In the genomic region with DNA sequence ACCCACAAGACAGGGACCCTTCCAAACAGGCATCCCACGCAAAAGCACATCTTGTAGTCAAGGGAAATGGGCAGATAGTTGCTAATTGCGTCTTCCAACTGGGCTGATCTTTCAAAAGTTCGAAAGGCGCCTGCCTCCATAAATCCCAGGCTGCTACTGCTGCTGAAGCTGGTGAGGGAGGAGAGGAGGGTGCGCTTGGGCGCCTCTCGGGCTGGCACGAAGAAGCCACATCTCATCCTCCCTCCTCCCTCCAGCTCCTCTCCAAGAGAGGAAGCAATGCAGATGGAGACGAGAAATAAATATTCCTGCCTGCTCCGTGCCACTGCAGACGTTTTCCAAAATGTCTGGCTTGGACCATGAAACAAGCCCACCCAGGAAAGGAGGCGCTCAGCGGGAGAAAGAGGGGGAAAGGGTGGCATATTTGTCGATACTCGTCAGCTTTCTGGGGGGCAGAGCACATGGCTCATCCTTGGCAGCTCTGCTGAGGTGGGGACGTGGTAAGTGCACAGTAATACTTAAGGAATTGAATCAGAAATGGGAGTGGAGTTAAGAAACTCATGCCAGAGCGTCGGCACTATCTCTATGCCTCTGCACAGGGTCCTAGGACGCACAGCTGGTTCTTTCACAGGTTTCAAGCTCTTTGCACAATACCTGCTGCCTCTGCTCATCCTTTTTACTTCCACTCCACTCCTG, we compare ENCODE assay signal across 23 cellular contexts.
DNase-seq lines count a peak whose midpoint lies in the region; ATAC-seq, FAIRE-seq and TF ChIP-seq lines count a peak whose summit lies in the region.
"Had no signal": no experiment of that assay in that cellular context is flagged by ENCODE, and none has a peak within 500 bp of the region (broad histone marks: within the 10 kb centered on the region; RNA-seq: fewer than 3 reads in every experiment).

No MANE protein-coding gene starts in this region.

- TF ChIP-seq CTCF in HFFc6 (IDR thresholded peaks at IDR 0.05) (no peak), H1 (IDR thresholded peaks at IDR 0.05; ENCODE audit: control extremely low read depth in 1 of 3, insufficient read depth in 1 of 3, low read depth in 1 of 3, low read length in 3 of 3) (no peak), omental fat pad (IDR thresholded peaks at IDR 0.05) (no peak), HepG2 (CRISPR knock-in tag; IDR thresholded peaks at IDR 0.05) (no peak)

- POLR2A ChIA-PET in H1 (lab: Charles Lee; ENCODE audit: partially characterized antibody), result no interaction called here
- POLR2A ChIA-PET in HepG2 (lab: Yijun Ruan, JAX), result no interaction called here

- peaks cover 12% of the 10 kb centered on the region; the same call in 1 of the 2 replicates for H3K4me1 Mint-ChIP-seq in HFFc6 (ENCODE audit: low read depth)
- H3K4me1 Mint-ChIP-seq: CD4-positive, CD25-positive, alpha-beta regulatory T cell; CD8-positive, alpha-beta memory T cell had no signal

- CTCF ChIA-PET in H1 (lab: Charles Lee; ENCODE audit: partially characterized antibody) (interaction anchor here (1.0 to 3.0 kb wide), 5 partner anchors 12 to 130 kb away, joined by 3 to 7 read pairs (median 4); no protein-coding TSS in a partner anchor), HepG2 (lab: Yijun Ruan, JAX; ENCODE audit: low intra/inter-chr PET ratio, low total read pairs) (no interaction called here)

- H3K79me2 ChIP-seq in H1 (ENCODE audit: control insufficient read depth in 1 of 2, insufficient read depth in 2 of 2, low read length in 2 of 2), result no peaks in the 10 kb centered on the region
- no peaks in the 10 kb centered on the region for H3K79me2 ChIP-seq in HepG2 (ENCODE audit: insufficient read depth, low read length)

- in situ Hi-C loops in HepG2 (cut with HindIII; ENCODE audit: extremely low pct_ligation_motif_present, low pct_unique_long_range_greater_than_20kb), result no loop called here

- H2BK120ac ChIP-seq in H1 (replicated peaks; ENCODE audit: low read depth, low read length), result no peak overlapping the region

- no peak overlapping the region for H4K5ac ChIP-seq in H1 (ENCODE audit: insufficient read length, low read depth, low read length)

- no peak overlapping the region; the same call in 1 of the 2 replicates for H4K8ac ChIP-seq in H1 (ENCODE audit: extremely low read depth, insufficient read depth, low read length)

- H2BK15ac ChIP-seq in H1 (ENCODE audit: low read length), result no peak overlapping the region

- peaks cover 7% of the 10 kb centered on the region for H3K27me3 Mint-ChIP-seq in HFFc6 (ENCODE audit: insufficient read depth)

- H3K27me3 ChIP-seq in H1 (replicated peaks in 1 of 4; ENCODE audit: control insufficient read depth in 3 of 4, extremely low read depth in 1 of 4, insufficient read depth in 3 of 4, low read length in 3 of 4) (no peaks in the 10 kb centered on the region), HepG2 (ENCODE audit: control insufficient read depth in 1 of 2, insufficient read depth in 2 of 2, low read length in 2 of 2) (peaks cover 0 to 15% of the 10 kb centered on the region in 2 experiments; a peak in 2 of 5 replicates)
- H3K27me3 ChIP-seq: BE2C had no signal

- FAIRE-seq in H1 (lab: Jason Lieb, UNC), result no peak
- no peak for FAIRE-seq in HepG2 (lab: Jason Lieb, UNC)
- FAIRE-seq: GM19239, H54 had no signal

- peak; percentile 89 for ATAC-seq in omental fat pad (ENCODE audit: low FRiP score)
- no peak for ATAC-seq in HG03135 (IDR thresholded peaks at IDR 0.05; ENCODE audit: unreplicated experiment)
- ATAC-seq in GM18517 (IDR thresholded peaks at IDR 0.05; ENCODE audit: unreplicated experiment), result no peak
- ATAC-seq in HepG2, result no peak

- H3K4ac ChIP-seq in H1 (replicated peaks; ENCODE audit: insufficient read length, low read depth, low read length), result no peak overlapping the region

- H3K14ac ChIP-seq in H1 (ENCODE audit: insufficient read length), result no peak overlapping the region

- no peak overlapping the region for H3K4me2 ChIP-seq in H1 (ENCODE audit: insufficient read depth in 1 of 2, low read depth in 2 of 2, low read length in 2 of 2)
- no peak overlapping the region for H3K4me2 ChIP-seq in HepG2 (ENCODE audit: low read depth, low read length)

- H3K9ac ChIP-seq in H1 (replicated peaks in 1 of 4; ENCODE audit: extremely low read depth in 1 of 4, low read depth in 3 of 4, low read length in 3 of 4) (no peak overlapping the region), HepG2 (ENCODE audit: insufficient read depth, low read depth, low read length) (no peak overlapping the region)
- H3K9ac ChIP-seq: GM23248 had no signal

- intact Hi-C loops in HepG2 (cut with micrococcal nuclease; ENCODE audit: unreplicated experiment), result no loop called here

- no peak overlapping the region for H3K27ac Mint-ChIP-seq in HFFc6
- H3K27ac Mint-ChIP-seq: CD4-positive, CD25-positive, alpha-beta regulatory T cell; CD8-positive, alpha-beta memory T cell had no signal

- no peak overlapping the region for H3K56ac ChIP-seq in H1 (replicated peaks; ENCODE audit: insufficient read length, low read depth, low read length)

- no peak overlapping the region for H4K91ac ChIP-seq in H1 (replicated peaks; ENCODE audit: insufficient read length, low read length)

- H3K36me3 ChIP-seq in H1 (ENCODE audit: control insufficient read depth in 2 of 4, insufficient read depth in 4 of 4, low read length in 3 of 4), result no peaks in the 10 kb centered on the region
- H3K36me3 ChIP-seq in HepG2 (replicated peaks in 1 of 2; ENCODE audit: control insufficient read depth in 1 of 2, insufficient read depth in 2 of 2, low read length in 2 of 2), result no peaks in the 10 kb centered on the region
- H3K36me3 ChIP-seq: BE2C had no signal

- no peaks in the 10 kb centered on the region for H3K23me2 ChIP-seq in H1 (ENCODE audit: low read depth, low read length)

- no peak overlapping the region for H2BK5ac ChIP-seq in H1 (ENCODE audit: low read depth, low read length)

- H3K27ac ChIP-seq in H1 (ENCODE audit: low read depth, low read length), result no peak overlapping the region
- no peak overlapping the region for H3K27ac ChIP-seq in HepG2 (ENCODE audit: extremely low read length, insufficient read depth, low read length)
- H3K27ac ChIP-seq: GM23248 had no signal

- H4K20me1 ChIP-seq in H1 (replicated peaks in 1 of 2; ENCODE audit: control insufficient read depth in 1 of 2, insufficient read depth in 2 of 2, low read length in 2 of 2), result no peaks in the 10 kb centered on the region
- H4K20me1 ChIP-seq in HepG2 (ENCODE audit: insufficient read depth, low read length), result no peaks in the 10 kb centered on the region

- H3K79me1 ChIP-seq in H1 (ENCODE audit: low read depth, low read length), result no peaks in the 10 kb centered on the region

- no peak overlapping the region for H2BK20ac ChIP-seq in H1 (ENCODE audit: low read length)

- no peak overlapping the region for H3K23ac ChIP-seq in H1 (ENCODE audit: insufficient read length)

- H3K9me3 ChIP-seq in H1 (ENCODE audit: insufficient read depth in 2 of 2, low read depth in 1 of 2, low read length in 1 of 2) (no peaks in the 10 kb centered on the region), HepG2 (ENCODE audit: low read length) (no peaks in the 10 kb centered on the region)
- H3K9me3 ChIP-seq: BE2C had no signal

- H3K36me3 Mint-ChIP-seq in HFFc6 (ENCODE audit: low read depth), result no peaks in the 10 kb centered on the region
- H3K36me3 Mint-ChIP-seq: CD4-positive, CD25-positive, alpha-beta regulatory T cell; CD8-positive, alpha-beta memory T cell had no signal

- H3K4me3 ChIP-seq in H1 (ENCODE audit: extremely low read depth in 1 of 4, insufficient read depth in 2 of 4, low read depth in 3 of 4, low read length in 4 of 4), result no peak overlapping the region
- no peak overlapping the region for H3K4me3 ChIP-seq in HepG2 (replicated peaks in 1 of 3; ENCODE audit: insufficient read depth in 1 of 3, low read depth in 2 of 3, low read length in 3 of 3)
- H3K4me3 ChIP-seq: GM23248 had no signal

- no peaks in the 10 kb centered on the region for H3K9me3 Mint-ChIP-seq in HFFc6

- no peak for TF ChIP-seq POLR2A in H1 (IDR thresholded peaks at IDR 0.05; ENCODE audit: control extremely low read depth in 1 of 2, low read depth in 2 of 2, low read length in 2 of 2)
- TF ChIP-seq POLR2A in HepG2 (IDR thresholded peaks at IDR 0.05; ENCODE audit: insufficient read depth in 1 of 2, low read depth in 2 of 2, low read length in 2 of 2), result no peak

- H2AFZ ChIP-seq in H1 (ENCODE audit: low read length) (no peak overlapping the region), HepG2 (ENCODE audit: low read length) (no peak overlapping the region)
- H2AFZ ChIP-seq: GM23248 had no signal

- 87% methylated on average over 19 of the region's 19 CpGs; no CpG with 5 or more reads in 1 of the 2 experiments for WGBS in H1 (ENCODE audit: extremely low coverage in 1 of 2, insufficient coverage in 1 of 2, insufficient read length in 1 of 2, insufficient replicate concordance in 2 of 2, low coverage in 1 of 2, low lambda C conversion rate in 2 of 2, missing lambda C conversion rate in 1 of 2), 2 experiments
- 2% methylated on average over 9 of the region's 19 CpGs for WGBS in HepG2 (ENCODE audit: low lambda C conversion rate)

- no TSS peak for BruUV-seq in HepG2 (replicated peaks; lab: Mats Ljungman, UMichigan)

- H3K18ac ChIP-seq in H1 (ENCODE audit: extremely low read depth, low read length), result 0 out of 2 replicates have a peak overlapping the region, but pooled peaks have one; percentile 9

- peak overlapping the region; percentile 27; the same call in 1 of the 2 replicates for H3K4me3 Mint-ChIP-seq in HFFc6
- H3K4me3 Mint-ChIP-seq: CD4-positive, CD25-positive, alpha-beta regulatory T cell; CD8-positive, alpha-beta memory T cell had no signal

- no peak overlapping the region for H2BK12ac ChIP-seq in H1 (ENCODE audit: low read depth, low read length)

- DNase-seq in Ammon's horn (ENCODE audit: low spot score), result peak; percentile 48
- DNase-seq in HFFc6, result no peak
- no peak for DNase-seq in H1 (ENCODE audit: low read depth in 1 of 2, low spot score in 2 of 2)
- no peak for DNase-seq in omental fat pad (ENCODE audit: low spot score)
- no peak for DNase-seq in stimulated activated naive CD4-positive, alpha-beta T cell treated with Interleukin-2 at 50 U/mL for 16 hours (lab: John Stamatoyannopoulos, UW)
- DNase-seq in HepG2 (ENCODE audit: low spot score), result no peak
- DNase-seq: 8988T; BE2C; C1 segment of cervical spinal cord; CD4-positive, CD25-positive, alpha-beta regulatory T cell; CD8-positive, alpha-beta memory T cell; COR-L47; DMS 273 treated with DMSO at 0.1 percent for 48 hours; DMS53; DND-41; GDM1; GM23248; HCEC 1CT; KG1 had no signal

- H2AK5ac ChIP-seq in H1 (ENCODE audit: low read depth, low read length), result no peak overlapping the region

- TF ChIP-seq RAD21 in H1 (IDR thresholded peaks at IDR 0.05 in 1 of 2, conservative IDR thresholded peaks at IDR 0.05 in 1 of 2; ENCODE audit: low read depth in 2 of 2, low read length in 2 of 2) (no peak), HepG2 (CRISPR knock-in tag; IDR thresholded peaks at IDR 0.05) (no peak)

- H3K4me1 ChIP-seq in H1 (replicated peaks in 1 of 4; ENCODE audit: control insufficient read depth in 3 of 4, insufficient read depth in 4 of 4, low read length in 3 of 4) (no peaks in the 10 kb centered on the region; a peak in 1 of 7 replicates), HepG2 (ENCODE audit: insufficient read depth, low read length) (no peaks in the 10 kb centered on the region)
- H3K4me1 ChIP-seq: BE2C had no signal

- TF ChIP-seq EP300 in H1 (IDR thresholded peaks at IDR 0.05; ENCODE audit: borderline replicate concordance in 1 of 2, low read depth in 2 of 2, low read length in 2 of 2) (no peak), HepG2 (IDR thresholded peaks at IDR 0.05; ENCODE audit: low read depth in 2 of 2, low read length in 2 of 2) (no peak), HepG2 (CRISPR knock-in tag; IDR thresholded peaks at IDR 0.05; ENCODE audit: borderline replicate concordance) (no peak)
